22 cellular contexts compared by ENCODE assay signal in genomic region chr7:89726548-89726947, GRCh38.
DNase-seq lines count a peak whose midpoint lies in the region; ATAC-seq, FAIRE-seq and TF ChIP-seq lines count a peak whose summit lies in the region.
"Had no signal": no experiment of that assay in that cellular context is flagged by ENCODE, and none has a peak within 500 bp of the region (broad histone marks: within the 10 kb centered on the region; RNA-seq: fewer than 3 reads in every experiment).

No MANE protein-coding gene starts in this region.

- no peak overlapping the region for H4K91ac ChIP-seq in H1 (replicated peaks; ENCODE audit: insufficient read length, low read length)

- H3K27me3 ChIP-seq in H1 (replicated peaks in 1 of 4; ENCODE audit: control insufficient read depth in 3 of 4, extremely low read depth in 1 of 4, insufficient read depth in 3 of 4, low read length in 3 of 4) (no peaks in the 10 kb centered on the region), neural cell (ENCODE audit: insufficient read depth, low read depth, low read length) (no peaks in the 10 kb centered on the region)
- H3K27me3 ChIP-seq: SJSA1 had no signal

- no peaks in the 10 kb centered on the region for H3K36me3 ChIP-seq in H1 (ENCODE audit: control insufficient read depth in 2 of 4, insufficient read depth in 4 of 4, low read length in 3 of 4)
- H3K36me3 ChIP-seq in neural cell (ENCODE audit: insufficient read depth, low read length) = no peaks in the 10 kb centered on the region
- H3K36me3 ChIP-seq: SJSA1 had no signal

- no peak overlapping the region for H3K9ac ChIP-seq in H1 (replicated peaks in 1 of 4; ENCODE audit: extremely low read depth in 1 of 4, low read depth in 3 of 4, low read length in 3 of 4)
- H3K9ac ChIP-seq in neural cell (ENCODE audit: low read length) = peak overlapping the region; percentile 8
- H3K9ac ChIP-seq: GM23248 had no signal

- H3K4me1 ChIP-seq in H1 (replicated peaks in 1 of 4; ENCODE audit: control insufficient read depth in 3 of 4, insufficient read depth in 4 of 4, low read length in 3 of 4) = no peaks in the 10 kb centered on the region
- H3K4me1 ChIP-seq: Caco-2, SJSA1 had no signal

- H3K4me3 ChIP-seq in H1 (ENCODE audit: extremely low read depth in 1 of 4, insufficient read depth in 2 of 4, low read depth in 3 of 4, low read length in 4 of 4) (no peak overlapping the region), neural cell (ENCODE audit: low read length) (no peak overlapping the region)
- H3K4me3 ChIP-seq: GM23248, SJSA1 had no signal

- POLR2A ChIA-PET in H1 (lab: Charles Lee; ENCODE audit: partially characterized antibody) = no interaction called here

- no peak overlapping the region for H2BK12ac ChIP-seq in H1 (ENCODE audit: low read depth, low read length)

- no peak overlapping the region for H3K23ac ChIP-seq in H1 (ENCODE audit: insufficient read length)

- H2AFZ ChIP-seq in H1 (ENCODE audit: low read length) = peak overlapping the region; percentile 53; the same call in 1 of the 2 replicates
- H2AFZ ChIP-seq in neural cell (ENCODE audit: low read depth, low read length) = no peak overlapping the region
- H2AFZ ChIP-seq: GM23248 had no signal

- H2AK5ac ChIP-seq in H1 (ENCODE audit: low read depth, low read length) = no peak overlapping the region

- H3K27ac ChIP-seq in H1 (ENCODE audit: low read depth, low read length) (no peak overlapping the region), neural cell (ENCODE audit: low read length) (peak overlapping the region; percentile 76)
- H3K27ac ChIP-seq: C4-2B, GM23248, SJSA1 had no signal

- H3K23me2 ChIP-seq in H1 (ENCODE audit: low read depth, low read length) = no peaks in the 10 kb centered on the region

- H3K9me2 ChIP-seq in neural cell (ENCODE audit: insufficient read depth, low read length) = no peaks in the 10 kb centered on the region

- H3K18ac ChIP-seq in H1 (ENCODE audit: extremely low read depth, low read length) = no peak overlapping the region

- no peaks in the 10 kb centered on the region for H3K79me1 ChIP-seq in H1 (ENCODE audit: low read depth, low read length)

- peak; percentile 55 for DNase-seq in DMS53 (lab: John Stamatoyannopoulos, UW)
- DNase-seq in LoVo (ENCODE audit: low spot score) = peak; percentile 14
- DNase-seq in H1 (ENCODE audit: low read depth in 1 of 2, low spot score in 2 of 2) = no peak
- DNase-seq in iPS-NIHi7 (ENCODE audit: extremely low spot score) = no peak
- DNase-seq: Caco-2; CD8-positive, alpha-beta T cell; DMS 273 treated with DMSO at 0.1 percent for 48 hours; GM23248; H9; Kasumi-1; NCI-H2029; NCI-H446 treated with DMSO at 0.1 percent for 48 hours; NK-92 treated with Interleukin-12 subunit alpha and Interleukin-12 subunit beta, amount 100 ng/mL, for 24 hours; Right ventricle myocardium superior; RPMI8226; T-helper 1 cell had no signal

- FAIRE-seq in H1 (lab: Jason Lieb, UNC) = no peak
- FAIRE-seq: GM18507 had no signal

- no peak overlapping the region for H2BK120ac ChIP-seq in H1 (replicated peaks; ENCODE audit: low read depth, low read length)

- H3F3A ChIP-seq in neural cell (ENCODE audit: insufficient read depth, low read length, poor library complexity, severe bottlenecking) = no peaks in the 10 kb centered on the region

- no peak for TF ChIP-seq POLR2A in H1 (IDR thresholded peaks at IDR 0.05; ENCODE audit: control extremely low read depth in 1 of 2, low read depth in 2 of 2, low read length in 2 of 2)

- ATAC-seq in GM18867 (IDR thresholded peaks at IDR 0.05; ENCODE audit: unreplicated experiment) = no peak
- ATAC-seq in HG02970 (IDR thresholded peaks at IDR 0.05; ENCODE audit: low FRiP score, unreplicated experiment) = no peak
- ATAC-seq: CD8-positive, alpha-beta T cell had no signal

- TF ChIP-seq EP300 in H1 (IDR thresholded peaks at IDR 0.05; ENCODE audit: borderline replicate concordance in 1 of 2, low read depth in 2 of 2, low read length in 2 of 2) = no peak
- no peak for TF ChIP-seq EP300 in neural cell (conservative IDR thresholded peaks at IDR 0.05; ENCODE audit: poor library complexity, severe bottlenecking)

- H3K4me2 ChIP-seq in H1 (ENCODE audit: insufficient read depth in 1 of 2, low read depth in 2 of 2, low read length in 2 of 2) (no peak overlapping the region), neural cell (ENCODE audit: low read length) (no peak overlapping the region)

- CTCF ChIA-PET in H1 (lab: Charles Lee; ENCODE audit: partially characterized antibody) = no interaction called here

- no peak overlapping the region for H2BK5ac ChIP-seq in H1 (ENCODE audit: low read depth, low read length)

- H3K4ac ChIP-seq in H1 (replicated peaks; ENCODE audit: insufficient read length, low read depth, low read length) = no peak overlapping the region

- no peak for TF ChIP-seq CTCF in H1 (IDR thresholded peaks at IDR 0.05; ENCODE audit: control extremely low read depth in 1 of 3, insufficient read depth in 1 of 3, low read depth in 1 of 3, low read length in 3 of 3)
- TF ChIP-seq CTCF in neural cell (IDR thresholded peaks at IDR 0.05; ENCODE audit: poor library complexity, severe bottlenecking) = no peak

- no peak overlapping the region for H3K14ac ChIP-seq in H1 (ENCODE audit: insufficient read length)

- H2BK15ac ChIP-seq in H1 (ENCODE audit: low read length) = no peak overlapping the region

- H3K9me3 ChIP-seq in H1 (ENCODE audit: insufficient read depth in 2 of 2, low read depth in 1 of 2, low read length in 1 of 2) (no peaks in the 10 kb centered on the region), neural cell (ENCODE audit: low read length) (no peaks in the 10 kb centered on the region)
- H3K9me3 ChIP-seq: Caco-2, SJSA1 had no signal

- TF ChIP-seq RAD21 in H1 (IDR thresholded peaks at IDR 0.05 in 1 of 2, conservative IDR thresholded peaks at IDR 0.05 in 1 of 2; ENCODE audit: low read depth in 2 of 2, low read length in 2 of 2) = no peak
- no peak for TF ChIP-seq RAD21 in neural cell (conservative IDR thresholded peaks at IDR 0.05)

- H4K20me1 ChIP-seq in H1 (replicated peaks in 1 of 2; ENCODE audit: control insufficient read depth in 1 of 2, insufficient read depth in 2 of 2, low read length in 2 of 2) (no peaks in the 10 kb centered on the region), neural cell (ENCODE audit: insufficient read depth) (no peaks in the 10 kb centered on the region)

- H3K56ac ChIP-seq in H1 (replicated peaks; ENCODE audit: insufficient read length, low read depth, low read length) = no peak overlapping the region

- H4K8ac ChIP-seq in H1 (ENCODE audit: extremely low read depth, insufficient read depth, low read length) = no peak overlapping the region

- H3K79me2 ChIP-seq in H1 (ENCODE audit: control insufficient read depth in 1 of 2, insufficient read depth in 2 of 2, low read length in 2 of 2) (no peaks in the 10 kb centered on the region), neural cell (replicated peaks; ENCODE audit: insufficient read depth, low read length) (no peaks in the 10 kb centered on the region)

- H4K5ac ChIP-seq in H1 (ENCODE audit: insufficient read length, low read depth, low read length) = no peak overlapping the region

- H2BK20ac ChIP-seq in H1 (ENCODE audit: low read length) = no peak overlapping the region

TF ChIP-seq in H1, 55 proteins besides CTCF, POLR2A, EP300 and RAD21 (continues in another document):
- TF ChIP-seq SIN3A (conservative IDR thresholded peaks at IDR 0.05 in 1 of 2, IDR thresholded peaks at IDR 0.05 in 1 of 2; ENCODE audit: low read depth in 1 of 2, low read length in 2 of 2) (no peak), CEBPB (IDR thresholded peaks at IDR 0.05; ENCODE audit: low read depth, low read length) (no peak), POU5F1 (IDR thresholded peaks at IDR 0.05; ENCODE audit: low read depth, low read length) (no peak), RNF2 (IDR thresholded peaks at IDR 0.05; ENCODE audit: borderline replicate concordance, low read depth, low read length, missing control alignments, poor library complexity, severe bottlenecking) (no peak), JUND (IDR thresholded peaks at IDR 0.05; ENCODE audit: low read length) (no peak), CTBP2 (IDR thresholded peaks at IDR 0.05; ENCODE audit: borderline replicate concordance, insufficient read depth, insufficient read length, low read length) (no peak), NANOG (IDR thresholded peaks at IDR 0.05; ENCODE audit: insufficient read depth, low read depth, low read length, poor library complexity, severe bottlenecking) (no peak), TEAD4 (IDR thresholded peaks at IDR 0.05; ENCODE audit: low read depth, low read length) (no peak), JUN (IDR thresholded peaks at IDR 0.05; ENCODE audit: low read depth, low read length) (no peak), CHD1 (IDR thresholded peaks at IDR 0.05; ENCODE audit: low read depth, low read length) (no peak), BACH1 (IDR thresholded peaks at IDR 0.05; ENCODE audit: low read length) (no peak), SAP30 (IDR thresholded peaks at IDR 0.05; ENCODE audit: insufficient read depth, insufficient replicate concordance, low read length) (no peak)

TF ChIP-seq in neural cell, 6 proteins besides CTCF, POLR2A, EP300 and RAD21 (continues in another document):
- no peak for TF ChIP-seq TAF1 (IDR thresholded peaks at IDR 0.05; ENCODE audit: low read depth)
- TF ChIP-seq SMC3 (conservative IDR thresholded peaks at IDR 0.05; ENCODE audit: poor library complexity) = no peak
- no peak for TF ChIP-seq POLR2AphosphoS5 (IDR thresholded peaks at IDR 0.05)
- no peak for TF ChIP-seq REST (IDR thresholded peaks at IDR 0.05; ENCODE audit: borderline replicate concordance)

Comparison
In these comparisons a context has a peak if more than half of its experiments do, and no peak if none do; other contexts are left out.
1. DNase-seq: peak in DMS53 (single experiment) and LoVo (single experiment); none in H1 (0 of 2) and iPS-NIHi7 (single experiment).